21 cellular contexts compared by ENCODE assay signal in genomic region chr2:239951825-239952224, GRCh38.
"Had no signal": no experiment of that assay in that cellular context is flagged by ENCODE, and none has a peak within 500 bp of the region (broad histone marks: within the 10 kb centered on the region; RNA-seq: fewer than 3 reads in every experiment).

No MANE protein-coding gene starts in this region.

- FAIRE-seq: astrocyte, TTC549 had no signal

- H3K36me3 Mint-ChIP-seq: activated naive CD8-positive, alpha-beta T cell; natural killer cell had no signal

- DNase-seq: activated CD8-positive, alpha-beta memory T cell treated with anti-CD3 and anti-CD28 coated beads, Interleukin-2, amount 50 U/mL, for 48 hours; activated naive CD4-positive, alpha-beta T cell; activated T-cell treated with anti-CD3 and anti-CD28 coated beads, Interleukin-2, amount 50 U/mL, for 4 hours; adrenal gland; colonic mucosa; gastrocnemius medialis; midbrain; natural killer cell; stimulated activated CD4-positive, alpha-beta T cell treated with anti-CD3 and anti-CD28 coated beads, Interleukin-2, amount 100 ng/mL, for 48 hours; stimulated activated CD8-positive, alpha-beta memory T cell treated with anti-CD3 and anti-CD28 coated beads, Interleukin-4, amount 100 ng/mL, for 48 hours; stimulated activated naive CD4-positive, alpha-beta T cell; T-helper 1 cell had no signal

- H3K36me3 ChIP-seq: adrenal gland, colonic mucosa, gastrocnemius medialis, ovary, right lobe of liver had no signal

- H3K4me3 Mint-ChIP-seq: activated naive CD8-positive, alpha-beta T cell; activated T-cell treated with anti-CD3 and anti-CD28 coated beads, Interleukin-2, amount 50 U/mL, for 4 hours; central memory CD8-positive, alpha-beta T cell; natural killer cell had no signal

- H3K4me3 ChIP-seq: adrenal gland, colonic mucosa, esophagus muscularis mucosa, gastrocnemius medialis, ovary, right lobe of liver, smooth muscle cell had no signal

- H3K27ac ChIP-seq: adrenal gland, colonic mucosa, gastrocnemius medialis, right lobe of liver had no signal

- H3K4me2 ChIP-seq: smooth muscle cell had no signal

- H3K4me1 ChIP-seq: colonic mucosa, right lobe of liver had no signal

- H3K4me1 Mint-ChIP-seq: central memory CD8-positive, alpha-beta T cell; natural killer cell had no signal

- H3K27me3 ChIP-seq: adrenal gland, colonic mucosa, esophagus muscularis mucosa, gastrocnemius medialis, ovary, right lobe of liver had no signal

- H3K27me3 Mint-ChIP-seq: activated naive CD8-positive, alpha-beta T cell; central memory CD8-positive, alpha-beta T cell had no signal

- H3K27ac Mint-ChIP-seq: activated naive CD8-positive, alpha-beta T cell; activated T-helper 2 cell treated with anti-CD3 and anti-CD28 coated beads, Interferon-gamma antibody, Interleukin-2, Interleukin-4, amounts not matched to agents 10 μg/mL and 5 μg/mL and 100 μg/mL, durations not matched to agents 14 hours and 24 hours and 36 hours; natural killer cell had no signal

- ATAC-seq: gastrocnemius medialis, natural killer cell had no signal

- H3K9me3 Mint-ChIP-seq: activated T-cell treated with anti-CD3 and anti-CD28 coated beads, Interleukin-2, amount 50 U/mL, for 4 hours; activated T-helper 2 cell treated with anti-CD3 and anti-CD28 coated beads, Interferon-gamma antibody, Interleukin-2, Interleukin-4, amounts not matched to agents 10 μg/mL and 5 μg/mL and 100 μg/mL, durations not matched to agents 14 hours and 24 hours and 36 hours; central memory CD8-positive, alpha-beta T cell; natural killer cell had no signal

- H3K9me3 ChIP-seq: adrenal gland, colonic mucosa, esophagus muscularis mucosa, gastrocnemius medialis, ovary, right lobe of liver had no signal
